In the genomic region with DNA sequence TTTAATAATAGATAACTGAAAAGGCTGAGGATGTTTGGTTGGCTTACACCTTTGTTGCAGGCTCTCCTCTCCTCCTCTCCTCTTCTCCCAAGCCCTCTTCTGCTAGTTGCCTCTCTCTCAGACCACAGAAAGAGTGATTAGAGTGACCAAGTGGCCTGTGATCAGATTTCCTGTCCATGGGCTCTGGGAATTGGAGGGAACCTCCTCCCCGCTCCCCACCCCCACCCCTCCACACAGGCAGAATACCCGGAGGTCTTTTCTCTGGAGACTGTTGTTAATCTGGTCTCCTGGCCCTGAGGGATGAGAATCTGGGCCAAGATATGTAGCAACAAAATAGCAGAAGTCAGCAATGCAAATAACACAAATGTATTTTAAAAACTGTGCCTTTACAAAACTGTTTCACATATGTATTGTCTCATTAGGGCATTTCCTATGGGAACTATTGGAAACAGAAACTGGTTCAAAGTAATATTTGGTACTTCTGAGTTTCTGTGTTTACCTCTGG, we compare ENCODE assay signal across 20 cellular contexts.
DNase-seq lines count a peak whose midpoint lies in the region; ATAC-seq and TF ChIP-seq lines count a peak whose summit lies in the region.
"Had no signal": no experiment of that assay in that cellular context is flagged by ENCODE, and none has a peak within 500 bp of the region (broad histone marks: within the 10 kb centered on the region; RNA-seq: fewer than 3 reads in every experiment).

No MANE protein-coding gene starts in this region.

- peak overlapping the region; percentile 59; the same call in 1 of the 2 replicates for H2AFZ ChIP-seq in GM23338

- no peak overlapping the region for H3K27ac ChIP-seq in GM23338 (ENCODE audit: low read depth)
- H3K27ac ChIP-seq in testis: no peak overlapping the region
- H3K27ac ChIP-seq: KMS-11, Peyer's patch had no signal

- H3K4me1 Mint-ChIP-seq in GM23338: no peaks in the 10 kb centered on the region
- peaks cover 14% of the 10 kb centered on the region for H3K4me1 Mint-ChIP-seq in nephron progenitor cell
- H3K4me1 Mint-ChIP-seq: B cell, CD14-positive monocyte had no signal

- H3K9me3 ChIP-seq in adipocyte (ENCODE audit: control insufficient read depth, low read length) (no peaks in the 10 kb centered on the region), testis (no peaks in the 10 kb centered on the region)
- H3K9me3 ChIP-seq: HAP-1, Peyer's patch had no signal

- H3K27me3 ChIP-seq in GM23338 (ENCODE audit: insufficient read depth) (no peaks in the 10 kb centered on the region), adipocyte (replicated peaks; ENCODE audit: control insufficient read depth, insufficient read depth, low read length) (no peaks in the 10 kb centered on the region), testis (no peaks in the 10 kb centered on the region)
- H3K27me3 ChIP-seq: Peyer's patch had no signal

- intact Hi-C loops in testis (cut with DNase I; ENCODE audit: low total_unique reads): no loop called here

- no peaks in the 10 kb centered on the region; the same call in 1 of the 2 replicates for H3K4me1 ChIP-seq in GM23338 (ENCODE audit: insufficient read depth)
- H3K4me1 ChIP-seq in adipocyte (ENCODE audit: control insufficient read depth, insufficient read depth, low read length): peaks cover 10% of the 10 kb centered on the region
- no peaks in the 10 kb centered on the region for H3K4me1 ChIP-seq in testis
- H3K4me1 ChIP-seq: HAP-1, Peyer's patch had no signal

- H3K79me2 ChIP-seq in GM23338 (replicated peaks; ENCODE audit: insufficient read depth): no peaks in the 10 kb centered on the region

- no peak overlapping the region for H3K9ac ChIP-seq in adipocyte (ENCODE audit: low read length)
- H3K9ac ChIP-seq: KMS-11 had no signal

- no peak overlapping the region for H3K4me3 Mint-ChIP-seq in GM23338
- no peak overlapping the region for H3K4me3 Mint-ChIP-seq in nephron progenitor cell
- H3K4me3 Mint-ChIP-seq: B cell, CD14-positive monocyte had no signal

- H3K36me3 Mint-ChIP-seq in GM23338 (ENCODE audit: low read depth) (no peaks in the 10 kb centered on the region), nephron progenitor cell (ENCODE audit: low read depth) (no peaks in the 10 kb centered on the region)
- H3K36me3 Mint-ChIP-seq: CD14-positive monocyte had no signal

- H3K27me3 Mint-ChIP-seq in GM23338 (ENCODE audit: insufficient read depth, low read depth, poor library complexity): no peaks in the 10 kb centered on the region
- no peaks in the 10 kb centered on the region for H3K27me3 Mint-ChIP-seq in nephron progenitor cell (ENCODE audit: low read depth, poor library complexity)
- H3K27me3 Mint-ChIP-seq: B cell had no signal

- TF ChIP-seq POLR2A in testis (IDR thresholded peaks at IDR 0.05): no peak

- H3F3A ChIP-seq in GM23338 (replicated peaks; ENCODE audit: low read depth): no peaks in the 10 kb centered on the region

- no peak overlapping the region for H3K4me3 ChIP-seq in GM23338
- H3K4me3 ChIP-seq in adipocyte (ENCODE audit: low read length): no peak overlapping the region
- H3K4me3 ChIP-seq in testis: no peak overlapping the region
- H3K4me3 ChIP-seq: HAP-1, Peyer's patch had no signal

- DNase-seq in GM23338 (ENCODE audit: low spot score): no peak
- DNase-seq in adipocyte (ENCODE audit: low read depth): peak; percentile 53
- peak; percentile 26 for DNase-seq in iPS-NIHi7 (ENCODE audit: extremely low spot score)
- peak; percentile 3 for DNase-seq in nephron progenitor cell
- DNase-seq in GM19240 (ENCODE audit: insufficient read length, low spot score): no peak
- DNase-seq in activated naive CD4-positive, alpha-beta T cell (lab: John Stamatoyannopoulos, UW): no peak
- DNase-seq in testis: no peak
- DNase-seq: GDM1, IMR-90, MV-4-11, NCI-H1105 treated with DMSO at 0.1 percent for 48 hours, NCI-H2029 treated with DMSO at 0.1 percent for 48 hours, NCI-H226, NCI-H524, NCI-H774, Peyer's patch had no signal

- 0 out of 2 replicates have a peak, but pooled peaks cover 12% of the 10 kb centered on the region for H3K9me2 ChIP-seq in GM23338 (ENCODE audit: insufficient read depth)

- 47 to 60% methylated on average over 2 of the region's 2 CpGs for WGBS in testis, 2 donors

- H3K27ac Mint-ChIP-seq in GM23338: no peak overlapping the region
- peak overlapping the region; percentile 94 for H3K27ac Mint-ChIP-seq in nephron progenitor cell
- H3K27ac Mint-ChIP-seq: B cell, CD14-positive monocyte had no signal

- no peak for TF ChIP-seq CTCF in GM23338 (conservative IDR thresholded peaks at IDR 0.05; ENCODE audit: low read depth in 2 of 2)
- no peak for TF ChIP-seq CTCF in nephron progenitor cell (IDR thresholded peaks at IDR 0.05)
- TF ChIP-seq CTCF in testis (IDR thresholded peaks at IDR 0.05): no peak

- no peak for ATAC-seq in GM23338

- no peak overlapping the region for H3K4me2 ChIP-seq in GM23338
- H3K4me2 ChIP-seq: KMS-11 had no signal

- H3K9me3 Mint-ChIP-seq in GM23338 (no peaks in the 10 kb centered on the region; the same call in 2 of the 3 replicates), nephron progenitor cell (peaks cover 7% of the 10 kb centered on the region)

- no peaks in the 10 kb centered on the region for H4K20me1 ChIP-seq in GM23338 (replicated peaks; ENCODE audit: insufficient read depth)

- no peaks in the 10 kb centered on the region for H3K36me3 ChIP-seq in GM23338 (ENCODE audit: insufficient read depth)
- H3K36me3 ChIP-seq in adipocyte (ENCODE audit: control insufficient read depth, insufficient read depth, low read length, severe bottlenecking): no peaks in the 10 kb centered on the region
- H3K36me3 ChIP-seq in testis (ENCODE audit: low read depth, missing control alignments): no peaks in the 10 kb centered on the region
- H3K36me3 ChIP-seq: HAP-1, Peyer's patch had no signal

TF ChIP-seq in GM23338, 12 proteins besides CTCF, POLR2A, EP300 and RAD21:
- TF ChIP-seq EZH2phosphoT487 (IDR thresholded peaks at IDR 0.05; ENCODE audit: unreplicated experiment) (no peak), STAT1 (IDR thresholded peaks at IDR 0.05; ENCODE audit: unreplicated experiment) (no peak), CREB1 (CRISPR knock-in tag; IDR thresholded peaks at IDR 0.05; ENCODE audit: low read depth) (no peak), POLR2AphosphoS5 (IDR thresholded peaks at IDR 0.05; ENCODE audit: low read depth) (no peak), EZH2 (IDR thresholded peaks at IDR 0.05; ENCODE audit: low read depth, unreplicated experiment) (no peak)

Comparison
In these comparisons a context has a peak if more than half of its experiments do, and no peak if none do; other contexts are left out.
1. DNase-seq: peak in adipocyte (single experiment), iPS-NIHi7 (single experiment) and nephron progenitor cell (single experiment); none in GM23338 (single experiment), GM19240 (single experiment), activated naive CD4-positive, alpha-beta T cell (0 of 4) and testis (single experiment).